ENCODE assay signal across 21 cellular contexts in the genomic region with DNA sequence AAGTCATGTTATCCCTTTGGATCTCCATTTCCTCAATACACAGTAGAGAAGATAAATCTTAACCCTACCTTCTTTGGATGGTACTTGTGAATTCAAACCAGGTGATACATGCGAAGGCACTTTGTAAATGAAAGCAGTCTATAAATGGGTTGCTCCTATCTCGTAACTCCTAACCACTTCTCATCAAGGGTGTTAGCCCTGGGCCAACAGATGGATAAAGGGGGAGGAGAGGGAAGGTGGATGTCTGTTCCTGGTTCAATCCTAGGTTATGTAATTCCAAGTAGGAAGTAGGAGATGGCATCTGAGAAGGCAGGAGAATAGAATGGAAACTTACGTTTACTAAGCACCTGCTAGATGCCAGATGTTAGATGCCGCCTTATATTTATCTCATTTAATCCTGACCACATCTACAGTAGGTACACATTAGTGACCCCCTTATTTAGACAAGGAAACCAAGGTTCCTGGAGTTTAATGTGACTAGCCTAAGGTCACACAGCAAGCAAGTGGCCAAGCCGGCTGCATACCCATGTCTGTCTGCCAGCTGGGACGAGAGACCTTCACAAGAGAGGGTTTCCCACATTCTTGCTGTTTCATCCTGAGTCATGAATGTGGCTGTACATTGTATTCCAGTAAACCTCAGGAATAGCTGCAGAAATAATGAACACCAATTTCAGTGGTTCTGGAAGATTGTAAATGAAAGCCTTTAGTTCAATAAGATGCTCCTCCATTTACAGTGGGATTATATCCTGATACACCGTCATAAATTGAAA. TPM values are rescaled to one million over a fixed set of nuclear protein-coding genes. Genes with fewer than 3 reads are reported as not detected.
"Had no signal": no experiment of that assay in that cellular context is flagged by ENCODE, and none has a peak within 500 bp of the region (broad histone marks: within the 10 kb centered on the region; RNA-seq: fewer than 3 reads in every experiment).

No MANE protein-coding gene starts in this region.

- H3K4me1 Mint-ChIP-seq: activated naive CD8-positive, alpha-beta T cell treated with anti-CD3 and anti-CD28 coated beads, Interleukin-2, amount 10 ng/mL, durations not matched to agents 7 days and 5 days; mesothelial cell of epicardium had no signal

- H3K4me3 ChIP-seq: coronary artery, esophagus muscularis mucosa, lower lobe of right lung, tibial nerve, uterus had no signal

- H3K36me3 Mint-ChIP-seq: activated CD4-positive, alpha-beta memory T cell treated with anti-CD3 and anti-CD28 coated beads for 36 hours; activated naive CD8-positive, alpha-beta T cell treated with anti-CD3 and anti-CD28 coated beads, Interleukin-2, amount 10 ng/mL, durations not matched to agents 7 days and 5 days; mesothelial cell of epicardium; natural killer cell treated with Interleukin-12 subunit alpha and Interleukin-12 subunit beta and Interleukin-15 and Interleukin-18, amount 100 ng/mL, for 72 hours; WTC11 had no signal

- H3K9me3 Mint-ChIP-seq: activated CD4-positive, alpha-beta memory T cell treated with anti-CD3 and anti-CD28 coated beads for 36 hours; activated naive CD8-positive, alpha-beta T cell treated with anti-CD3 and anti-CD28 coated beads, Interleukin-2, amount 10 ng/mL, durations not matched to agents 7 days and 5 days; activated T-helper 1 cell treated with anti-CD3 and anti-CD28 coated beads, Interleukin-12 subunit alpha, Interleukin-12 subunit beta, Interleukin-2, Interleukin-4 antibody, amounts not matched to agents 30 ng/mL and 10 ng/mL and 1 ng/mL, durations not matched to agents 14 hours and 24 hours and 36 hours; natural killer cell treated with Interleukin-12 subunit alpha and Interleukin-12 subunit beta and Interleukin-15 and Interleukin-18, amount 100 ng/mL, for 72 hours; T-helper 2 cell treated with Interferon-gamma antibody and Interleukin-4, amounts not matched to agents 5 μg/mL and 100 μg/mL, for 36 hours; WTC11 had no signal

- H3K27me3 Mint-ChIP-seq: activated CD4-positive, alpha-beta memory T cell treated with anti-CD3 and anti-CD28 coated beads for 36 hours; activated naive CD8-positive, alpha-beta T cell treated with anti-CD3 and anti-CD28 coated beads, Interleukin-2, amount 10 ng/mL, durations not matched to agents 7 days and 5 days had no signal

- ATAC-seq: natural killer cell treated with Interleukin-12 subunit alpha and Interleukin-12 subunit beta and Interleukin-15 and Interleukin-18, amount 100 ng/mL, for 72 hours; stimulated activated naive CD8-positive, alpha-beta T cell treated with anti-CD3 and anti-CD28 coated beads, Interleukin-15, Interleukin-2, amounts not matched to agents 100 U/mL and 50 U/mL, for 24 hours; WTC11 had no signal

- DNase-seq: activated CD4-positive, alpha-beta memory T cell treated with anti-CD3 and anti-CD28 coated beads for 36 hours; activated CD4-positive, alpha-beta T cell treated with anti-CD3 and anti-CD28 coated beads for 4 hours; activated gamma-delta T cell treated with Interleukin-2 at 50 U/mL for 16 hours; activated naive CD8-positive, alpha-beta T cell treated with anti-CD3 and anti-CD28 coated beads, Interleukin-2, amount 10 ng/mL, durations not matched to agents 7 days and 5 days; activated T-cell treated with anti-CD3 and anti-CD28 coated beads for 4 hours; brain microvascular endothelial cell; lower lobe of right lung; posterior cingulate gyrus; stimulated activated CD4-positive, alpha-beta T cell treated with anti-CD3 and anti-CD28 coated beads, Interleukin-12 subunit alpha, Interleukin-12 subunit beta, amount 100 ng/mL, for 4 hours; stimulated activated CD4-positive, alpha-beta T cell treated with anti-CD3 and anti-CD28 coated beads, Interleukin-1b, Interleukin-23, amount 100 ng/mL, for 48 hours; stimulated activated naive CD8-positive, alpha-beta T cell treated with anti-CD3 and anti-CD28 coated beads, Interleukin-15, Interleukin-2, amounts not matched to agents 100 U/mL and 50 U/mL, for 24 hours; uterus had no signal

- H3K4me3 Mint-ChIP-seq: activated CD4-positive, alpha-beta memory T cell treated with anti-CD3 and anti-CD28 coated beads for 36 hours; activated naive CD8-positive, alpha-beta T cell treated with anti-CD3 and anti-CD28 coated beads, Interleukin-2, amount 10 ng/mL, durations not matched to agents 7 days and 5 days; activated T-helper 1 cell treated with anti-CD3 and anti-CD28 coated beads, Interleukin-12 subunit alpha, Interleukin-12 subunit beta, Interleukin-2, Interleukin-4 antibody, amounts not matched to agents 30 ng/mL and 10 ng/mL and 1 ng/mL, durations not matched to agents 14 hours and 24 hours and 36 hours; mesothelial cell of epicardium; natural killer cell treated with Interleukin-12 subunit alpha and Interleukin-12 subunit beta and Interleukin-15 and Interleukin-18, amount 100 ng/mL, for 72 hours; T-helper 2 cell treated with Interferon-gamma antibody and Interleukin-4, amounts not matched to agents 5 μg/mL and 100 μg/mL, for 36 hours; WTC11 had no signal

- H3K27ac Mint-ChIP-seq: activated CD4-positive, alpha-beta memory T cell treated with anti-CD3 and anti-CD28 coated beads for 36 hours; activated naive CD8-positive, alpha-beta T cell treated with anti-CD3 and anti-CD28 coated beads, Interleukin-2, amount 10 ng/mL, durations not matched to agents 7 days and 5 days; activated T-helper 1 cell treated with anti-CD3 and anti-CD28 coated beads, Interleukin-12 subunit alpha, Interleukin-12 subunit beta, Interleukin-2, Interleukin-4 antibody, amounts not matched to agents 30 ng/mL and 10 ng/mL and 1 ng/mL, durations not matched to agents 14 hours and 24 hours and 36 hours; mesothelial cell of epicardium; natural killer cell treated with Interleukin-12 subunit alpha and Interleukin-12 subunit beta and Interleukin-15 and Interleukin-18, amount 100 ng/mL, for 72 hours; T-helper 2 cell treated with Interferon-gamma antibody and Interleukin-4, amounts not matched to agents 5 μg/mL and 100 μg/mL, for 36 hours; WTC11 had no signal

RNA-seq across cellular contexts. Expression of a gene that starts 47.7 kb away (rescaled TPM):
- total RNA-seq: activated CD4-positive, alpha-beta memory T cell treated with anti-CD3 and anti-CD28 coated beads for 36 hours; activated naive CD8-positive, alpha-beta T cell treated with anti-CD3 and anti-CD28 coated beads, Interleukin-2, amount 10 ng/mL, durations not matched to agents 7 days and 5 days; activated T-helper 1 cell treated with anti-CD3 and anti-CD28 coated beads, Interleukin-12 subunit alpha, Interleukin-12 subunit beta, Interleukin-2, Interleukin-4 antibody, amounts not matched to agents 30 ng/mL and 10 ng/mL and 1 ng/mL, durations not matched to agents 14 hours and 24 hours and 36 hours; lower lobe of right lung; mesothelial cell of epicardium; natural killer cell treated with Interleukin-12 subunit alpha and Interleukin-12 subunit beta and Interleukin-15 and Interleukin-18, amount 100 ng/mL, for 72 hours; renal cortical epithelial cell; tibial nerve had no signal
